Comparison of ENCODE assay signal across 8 cellular contexts in the genomic region with DNA sequence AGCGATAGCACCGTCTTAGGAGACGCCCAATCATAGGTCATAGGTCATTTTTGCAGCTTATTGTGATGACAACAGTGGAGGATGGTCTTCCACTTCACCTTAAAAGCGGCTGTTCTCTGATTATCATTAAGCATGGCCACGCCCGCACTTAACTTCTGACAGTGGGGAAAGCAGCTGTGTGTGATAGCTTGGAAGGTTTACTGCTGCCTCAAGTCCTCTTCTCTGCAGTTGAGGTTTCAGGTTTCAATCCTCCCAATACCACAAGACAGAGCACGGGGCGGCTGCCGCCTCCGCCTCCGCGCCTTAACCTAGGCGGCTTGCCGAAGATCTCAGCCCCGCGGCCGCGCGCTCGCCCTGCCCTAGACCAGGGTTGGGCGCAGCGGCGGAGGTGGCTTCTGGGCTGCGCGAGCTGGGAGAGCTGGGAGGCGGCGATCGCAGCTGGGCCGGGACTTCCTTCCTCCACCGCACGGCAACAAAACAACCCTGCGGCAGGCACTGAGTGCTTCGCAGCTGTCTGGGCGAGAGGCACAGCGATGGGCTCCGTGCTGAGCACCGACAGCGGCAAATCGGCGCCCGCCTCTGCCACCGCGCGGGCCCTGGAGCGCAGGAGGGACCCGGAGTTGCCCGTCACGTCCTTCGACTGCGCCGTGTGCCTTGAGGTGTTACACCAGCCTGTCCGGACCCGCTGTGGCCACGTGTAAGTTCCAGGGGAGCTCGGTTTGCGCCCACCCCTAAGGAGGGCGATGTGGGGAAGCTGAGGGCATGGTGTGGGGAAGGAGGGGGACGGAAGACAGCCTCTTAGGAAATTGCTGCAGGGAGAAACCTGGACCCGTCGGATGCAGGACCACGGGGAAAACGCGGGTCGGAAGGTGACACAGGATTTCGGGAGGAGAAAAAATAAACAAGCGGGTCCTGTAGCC. TPM values are rescaled to one million over a fixed set of nuclear protein-coding genes. Genes with fewer than 3 reads are reported as not detected.
DNase-seq lines count a peak whose midpoint lies in the region; ATAC-seq and TF ChIP-seq lines count a peak whose summit lies in the region.

A gene (plus strand): TSS at position 495 of the 920 bp plus-strand sequence. CDS start 39 bp downstream, at position 534.

- peak in 2 of 4 donors; percentile 61 to 67 for TF ChIP-seq POLR2A in upper lobe of left lung (IDR thresholded peaks at IDR 0.05)

- DNase-seq in GM10266 (ENCODE audit: extremely low spot score) (peak; percentile 83), NCI-H1048 (lab: John Stamatoyannopoulos, UW) (peak; percentile 54), SW480 (ENCODE audit: low spot score) (peak; percentile 73), left cardiac atrium (peak; percentile 88), posterior cingulate gyrus (peak; percentile 52 to 95 (median 64)), upper lobe of left lung (peak; percentile 79 to 96)
- peak; percentile 66 for DNase-seq in activated naive CD8-positive, alpha-beta T cell treated with anti-CD3 and anti-CD28 coated beads, Interleukin-2, amount 50 U/mL, for 16 hours (ENCODE audit: low read depth, low spot score)

- no peak for TF ChIP-seq CTCF in GM10266 (IDR thresholded peaks at IDR 0.05; ENCODE audit: control insufficient read depth, insufficient read depth, low read depth, missing control alignments)
- peak in 4 of 6 experiments; percentile 15 to 62 (median 38) for TF ChIP-seq CTCF in upper lobe of left lung (IDR thresholded peaks at IDR 0.05)

- H3K9me3 ChIP-seq in upper lobe of left lung, result no peaks in the 10 kb centered on the region

- no peaks in the 10 kb centered on the region for H3K27me3 ChIP-seq in upper lobe of left lung

- TF ChIP-seq EP300 in upper lobe of left lung (IDR thresholded peaks at IDR 0.05), result no peak

- intact Hi-C loops in left cardiac atrium (cut with DNase I), result no loop called here
- intact Hi-C loops in posterior cingulate gyrus (cut with DNase I), result loop anchor here (2.0 to 5.0 kb wide), 2 partner anchors 54 to 74 kb away; no protein-coding TSS in a partner anchor

- WGBS in upper lobe of left lung, 2 donors, result 0 to 1% methylated on average over 34 to 38 of the region's 66 CpGs

- H3K27ac ChIP-seq in upper lobe of left lung, result peak within 1 kb of the TSS; percentile 68 to 92 (median 88)

- peak; percentile 94 for ATAC-seq in HG02571 (IDR thresholded peaks at IDR 0.05; ENCODE audit: unreplicated experiment)
- ATAC-seq in left cardiac atrium, result peak; percentile 92 to 98
- ATAC-seq in upper lobe of left lung (ENCODE audit: low FRiP score in 2 of 2), result peak; percentile 95 to 96

- no peaks in the 10 kb centered on the region for H3K36me3 ChIP-seq in upper lobe of left lung

- peaks cover 0 to 34% (median 23%) of the 10 kb centered on the region in 4 donors for H3K4me1 ChIP-seq in upper lobe of left lung

- peak within 1 kb of the TSS; percentile 62 to 76 (median 66) for H3K4me3 ChIP-seq in upper lobe of left lung

RNA-seq across cellular contexts. Expression of the gene that starts here (rescaled TPM):
- total RNA-seq in left cardiac atrium (1 to 10 TPM; 3.5 to 5.1 TPM), upper lobe of left lung (1 to 10 TPM; 3.3 to 5.6 (median 4.9) TPM)

Comparison
In these comparisons a context has a peak if more than half of its experiments do, and no peak if none do; other contexts are left out.
1. Peak in every context shown above with its lines: DNase-seq, ATAC-seq, H3K4me3 ChIP-seq and H3K27ac ChIP-seq.